Comparison of ENCODE assay signal across 9 cellular contexts in the genomic region with DNA sequence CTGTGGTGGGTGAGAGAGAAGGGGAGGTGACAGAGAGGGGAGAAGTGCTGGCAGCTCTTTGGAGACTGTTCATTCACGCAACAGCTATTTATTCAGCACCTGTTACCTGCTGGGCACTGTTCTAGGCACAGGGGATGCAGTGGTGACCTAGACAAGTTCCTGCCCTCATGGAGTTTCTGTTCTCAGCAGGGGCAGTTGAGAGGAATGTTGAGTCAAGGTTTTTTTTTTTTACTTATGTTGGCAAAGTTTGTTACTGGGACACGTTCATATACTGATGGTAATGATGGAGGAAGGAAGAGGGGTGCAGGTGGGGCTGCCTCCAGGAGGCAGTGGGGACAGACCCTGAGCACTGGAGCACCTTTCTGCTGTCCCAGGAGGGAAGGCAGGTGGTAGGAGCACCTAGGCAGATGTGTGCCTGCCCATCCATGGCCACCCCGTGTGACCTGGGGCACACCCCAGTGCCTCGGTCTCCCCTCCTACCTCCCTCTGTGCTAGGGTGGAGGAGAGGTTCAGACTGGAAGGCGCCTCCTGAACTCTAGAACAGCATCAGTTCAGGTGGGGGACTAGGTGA. TPM values are rescaled to one million over a fixed set of nuclear protein-coding genes. Genes with fewer than 3 reads are reported as not detected.
A peak's percentile ranks its signal among the peaks of the same experiment; 100 is the strongest.
DNase-seq lines count a peak whose midpoint lies in the region; ATAC-seq, FAIRE-seq and TF ChIP-seq lines count a peak whose summit lies in the region.
"Had no signal": no experiment of that assay in that cellular context is flagged by ENCODE, and none has a peak within 500 bp of the region (broad histone marks: within the 10 kb centered on the region; RNA-seq: fewer than 3 reads in every experiment).

No MANE protein-coding gene starts in this region.

- dilution Hi-C loops in keratinocyte (cut with MboI; ENCODE audit: extremely low pct_ligation_motif_present, low sequenced_read_pairs), result no loop called here

- H3K4me3 ChIP-seq in heart right ventricle, result no peak overlapping the region
- H3K4me3 ChIP-seq in keratinocyte (ENCODE audit: control insufficient read depth in 2 of 3, extremely low read depth in 1 of 3, insufficient read depth in 2 of 3, low read depth in 1 of 3, low read length in 3 of 3), result peak overlapping the region in 1 of 3 experiments; percentile 15
- no peak overlapping the region for H3K4me3 ChIP-seq in upper lobe of right lung
- no peak overlapping the region for H3K4me3 ChIP-seq in foreskin fibroblast (ENCODE audit: low read depth in 1 of 2, low read length in 2 of 2)
- no peak overlapping the region for H3K4me3 ChIP-seq in H7 (ENCODE audit: insufficient read depth, low read depth, low read length)

- H3K27me3 Mint-ChIP-seq in activated CD8-positive, alpha-beta T cell treated with anti-CD3 and anti-CD28 coated beads, Interleukin-2, amount 10 ng/mL, durations not matched to agents 7 days and 5 days (ENCODE audit: low read depth), result no peaks in the 10 kb centered on the region

- H3K9me3 ChIP-seq in heart right ventricle, result no peaks in the 10 kb centered on the region
- H3K9me3 ChIP-seq in keratinocyte (ENCODE audit: control insufficient read depth, low read depth, low read length), result no peaks in the 10 kb centered on the region
- no peaks in the 10 kb centered on the region for H3K9me3 ChIP-seq in upper lobe of right lung

- POLR2A ChIA-PET in activated CD8-positive, alpha-beta T cell treated with anti-CD3 and anti-CD28 coated beads, Interleukin-2, amount 10 ng/mL, durations not matched to agents 7 days and 5 days (lab: Charles Lee), result no interaction called here

- H3K27me3 ChIP-seq in heart right ventricle (no peaks in the 10 kb centered on the region), keratinocyte (ENCODE audit: control insufficient read depth, extremely low read depth, insufficient read depth, low read length) (no peaks in the 10 kb centered on the region), upper lobe of right lung (no peaks in the 10 kb centered on the region), H7 (ENCODE audit: control insufficient read depth, insufficient read depth, low read length) (no peaks in the 10 kb centered on the region)

- H3K9ac ChIP-seq in keratinocyte (ENCODE audit: control insufficient read depth, extremely low read depth, insufficient read depth, low read length), result peak overlapping the region; percentile 68

- intact Hi-C loops in heart right ventricle (cut with DNase I) (no loop called here), Right ventricle myocardium superior (cut with DNase I) (no loop called here), upper lobe of right lung (cut with DNase I) (no loop called here)

- H3K79me2 ChIP-seq in keratinocyte (ENCODE audit: control insufficient read depth, insufficient read depth, low read length), result peaks cover 5% of the 10 kb centered on the region

- ATAC-seq in heart right ventricle (peak in 1 of 8 donors; percentile 8), Right ventricle myocardium superior (ENCODE audit: poor library complexity) (no peak), upper lobe of right lung (no peak), HG03469 (IDR thresholded peaks at IDR 0.05; ENCODE audit: unreplicated experiment) (no peak)
- ATAC-seq in activated CD8-positive, alpha-beta T cell treated with anti-CD3 and anti-CD28 coated beads, Interleukin-2, amount 10 ng/mL, durations not matched to agents 7 days and 5 days, result no peak

- peak overlapping the region; percentile 11 for H3K27ac Mint-ChIP-seq in activated CD8-positive, alpha-beta T cell treated with anti-CD3 and anti-CD28 coated beads, Interleukin-2, amount 10 ng/mL, durations not matched to agents 7 days and 5 days

- peak overlapping the region in 6 of 10 donors; percentile 28 to 74 (median 53) for H3K27ac ChIP-seq in heart right ventricle
- H3K27ac ChIP-seq in keratinocyte (ENCODE audit: control insufficient read depth, insufficient read depth, low read length), result peak overlapping the region; percentile 95
- peak overlapping the region; percentile 1 for H3K27ac ChIP-seq in upper lobe of right lung

- CTCF ChIA-PET in activated CD8-positive, alpha-beta T cell treated with anti-CD3 and anti-CD28 coated beads, Interleukin-2, amount 10 ng/mL, durations not matched to agents 7 days and 5 days (lab: Charles Lee), result no interaction called here

- DNase-seq in heart right ventricle (no peak), Right ventricle myocardium superior (no peak), keratinocyte (ENCODE audit: low read depth, low spot score) (no peak), upper lobe of right lung (no peak), foreskin fibroblast (no peak), H7 (no peak)
- no peak for DNase-seq in activated CD8-positive, alpha-beta T cell treated with anti-CD3 and anti-CD28 coated beads, Interleukin-2, amount 10 ng/mL, durations not matched to agents 7 days and 5 days
- DNase-seq: NCI-H1105 had no signal

- H3K9me1 ChIP-seq in keratinocyte (ENCODE audit: control insufficient read depth, extremely low read depth, insufficient read depth, low read length), result peaks cover 5% of the 10 kb centered on the region

- peaks cover 0 to 51% (median 0%) of the 10 kb centered on the region in 9 donors for H3K36me3 ChIP-seq in heart right ventricle
- H3K36me3 ChIP-seq in keratinocyte (ENCODE audit: control insufficient read depth in 2 of 2, extremely low read depth in 1 of 2, insufficient read depth in 2 of 2, low read length in 2 of 2), result peaks cover 23 to 25% of the 10 kb centered on the region in 2 experiments
- peaks cover 20% of the 10 kb centered on the region for H3K36me3 ChIP-seq in upper lobe of right lung
- H3K36me3 ChIP-seq in H7 (replicated peaks; ENCODE audit: control insufficient read depth, insufficient read depth, low read length), result no peaks in the 10 kb centered on the region; the same call in 1 of the 2 replicates

- H4K20me1 ChIP-seq in keratinocyte (ENCODE audit: control insufficient read depth, extremely low read depth, insufficient read depth, low read length), result peaks cover 6% of the 10 kb centered on the region

- no peak overlapping the region for H2AFZ ChIP-seq in keratinocyte (ENCODE audit: control insufficient read depth, low read length)

- H3K4me1 ChIP-seq in heart right ventricle, result peaks cover 10 to 61% (median 33%) of the 10 kb centered on the region in 9 donors
- H3K4me1 ChIP-seq in keratinocyte (ENCODE audit: control insufficient read depth, extremely low read depth, insufficient read depth, low read length), result peaks cover 34% of the 10 kb centered on the region
- peaks cover 12% of the 10 kb centered on the region for H3K4me1 ChIP-seq in upper lobe of right lung

- peak; percentile 61 for FAIRE-seq in keratinocyte (lab: Jason Lieb, UNC)

- no peaks in the 10 kb centered on the region for H3K36me3 Mint-ChIP-seq in activated CD8-positive, alpha-beta T cell treated with anti-CD3 and anti-CD28 coated beads, Interleukin-2, amount 10 ng/mL, durations not matched to agents 7 days and 5 days (ENCODE audit: low read depth)

- peaks cover 14% of the 10 kb centered on the region for H3K4me1 Mint-ChIP-seq in activated CD8-positive, alpha-beta T cell treated with anti-CD3 and anti-CD28 coated beads, Interleukin-2, amount 10 ng/mL, durations not matched to agents 7 days and 5 days (ENCODE audit: low read depth)

- TF ChIP-seq CTCF in heart right ventricle (IDR thresholded peaks at IDR 0.05), result no peak
- no peak for TF ChIP-seq CTCF in keratinocyte (optimal IDR thresholded peaks at IDR 0.05 in 1 of 3, IDR thresholded peaks at IDR 0.05 in 1 of 3, conservative IDR thresholded peaks at IDR 0.05 in 1 of 3; ENCODE audit: extremely low read depth in 1 of 3, insufficient read depth in 2 of 3, low read length in 3 of 3)
- TF ChIP-seq CTCF in upper lobe of right lung (IDR thresholded peaks at IDR 0.05), result no peak
- no peak for TF ChIP-seq CTCF in foreskin fibroblast (IDR thresholded peaks at IDR 0.05; ENCODE audit: low read depth, low read length)

- no peaks in the 10 kb centered on the region for H3K9me3 Mint-ChIP-seq in activated CD8-positive, alpha-beta T cell treated with anti-CD3 and anti-CD28 coated beads, Interleukin-2, amount 10 ng/mL, durations not matched to agents 7 days and 5 days (ENCODE audit: insufficient read depth)

- 92 to 94% methylated on average over 5 of the region's 5 CpGs for WGBS in heart right ventricle, 2 donors

- H3K4me3 Mint-ChIP-seq in activated CD8-positive, alpha-beta T cell treated with anti-CD3 and anti-CD28 coated beads, Interleukin-2, amount 10 ng/mL, durations not matched to agents 7 days and 5 days, result no peak overlapping the region

- peak overlapping the region; percentile 86 for H3K4me2 ChIP-seq in keratinocyte (ENCODE audit: control insufficient read depth, extremely low read depth, insufficient read depth, low read depth, low read length)

RNA-seq across cellular contexts. Expression of gene SLC25A51, which starts 49.4 kb away (rescaled TPM):
- total RNA-seq in heart right ventricle (10 to 100 TPM; 16.3 to 26.5 (median 21.3) TPM), Right ventricle myocardium superior (20.0 TPM), upper lobe of right lung (24.5 TPM)
- polyA plus RNA-seq in heart right ventricle (1 to 10 TPM; 7.0 to 9.5 TPM), keratinocyte (19.5 to 31.8 TPM (median 22.2 TPM) in 3 replicates)
- 10 to 100 TPM; 31.7 to 33.6 TPM for total RNA-seq in activated CD8-positive, alpha-beta T cell treated with anti-CD3 and anti-CD28 coated beads, Interleukin-2, amount 10 ng/mL, durations not matched to agents 7 days and 5 days
- 2.2 TPM for polyA plus RNA-seq in keratinocyte (2011; ENCODE audit: low read depth)
- polyA plus RNA-seq in keratinocyte (2011; cell fraction: cytosol; rRNA removed), result 15.5 and 23.1 TPM in 2 replicates
- polyA plus RNA-seq in keratinocyte (2011; cell fraction: nucleus; rRNA removed), result 22.0 and 22.4 TPM in 2 replicates
- 10.5 and 15.1 TPM in 2 replicates for polyA plus RNA-seq in keratinocyte (2012; ENCODE audit: low replicate concordance)
- polyA minus RNA-seq in keratinocyte, result 39.0 to 66.1 TPM (median 46.3 TPM) in 3 replicates
- polyA minus RNA-seq in keratinocyte (2011; cell fraction: cytosol; rRNA and poly(A)+ RNA removed), result 34.7 TPM
- 20.3 and 47.3 TPM in 2 replicates for polyA minus RNA-seq in keratinocyte (2011; cell fraction: nucleus; rRNA and poly(A)+ RNA removed)
- 16.1 and 16.8 TPM in 2 replicates for total RNA-seq in H7 (2014; rRNA removed; shearing (Covaris generic))

Comparison
In these comparisons a context has a peak if more than half of its experiments do, and no peak if none do; other contexts are left out.
1. H3K27ac ChIP-seq: peak in every context shown above with its lines; median percentile 95 in keratinocyte; 53 in heart right ventricle; 1 in upper lobe of right lung.